ENCODE assay signal across 28 cellular contexts in the genomic region with DNA sequence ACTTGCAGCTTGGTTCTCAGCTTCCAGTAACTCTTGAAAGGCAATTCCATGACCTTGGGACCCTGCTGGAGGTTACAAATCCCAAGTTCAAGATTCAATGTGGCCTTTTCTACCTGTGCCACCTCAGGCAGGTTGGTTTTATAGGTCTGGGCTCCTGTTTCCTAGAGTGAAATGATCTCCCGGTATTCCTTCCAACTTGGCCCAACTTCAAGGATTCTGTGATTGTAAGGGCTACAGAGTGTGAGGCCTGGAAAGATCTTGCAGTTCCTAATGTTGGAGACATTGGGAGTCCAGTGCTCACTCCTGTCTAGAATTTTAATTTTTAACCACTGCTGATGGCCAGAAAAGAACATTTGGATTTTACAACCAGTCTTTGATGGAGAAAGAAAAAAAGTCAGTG.
DNase-seq lines count a peak whose midpoint lies in the region; ATAC-seq and TF ChIP-seq lines count a peak whose summit lies in the region.
"Had no signal": no experiment of that assay in that cellular context is flagged by ENCODE, and none has a peak within 500 bp of the region (broad histone marks: within the 10 kb centered on the region; RNA-seq: fewer than 3 reads in every experiment).

No MANE protein-coding gene starts in this region.

- H4K91ac ChIP-seq in trophoblast cell (ENCODE audit: low read depth, low read length) = peak overlapping the region; percentile 97

- peak; percentile 15; the same call in 1 of the 2 replicates for ATAC-seq in PC-3
- no peak for ATAC-seq in WTC11
- ATAC-seq: activated CD8-positive, alpha-beta memory T cell treated with anti-CD3 and anti-CD28 coated beads, Interleukin-2, amount 10 ng/mL, durations not matched to agents 7 days and 5 days; activated naive CD8-positive, alpha-beta T cell treated with anti-CD3 and anti-CD28 coated beads, Interleukin-2, amount 50 U/mL, for 24 hours; left lung; right lobe of liver had no signal

- no peaks in the 10 kb centered on the region for H4K20me1 ChIP-seq in PC-3 (ENCODE audit: low read length)
- H4K20me1 ChIP-seq in mammary epithelial cell (ENCODE audit: insufficient read depth, low read length) = no peaks in the 10 kb centered on the region

- CTCF ChIA-PET in Caco-2 (lab: Charles Lee) = interaction anchor here (0.5 to 1.3 kb wide), 3 partner anchors 20 to 223 kb away, joined by 5 to 10 read pairs (median 7); no protein-coding TSS in a partner anchor
- CTCF ChIA-PET in PC-3 (lab: Charles Lee) = interaction anchor here (0.5 kb wide), 1 partner anchor 433 kb away, joined by 3 read pairs; no protein-coding TSS in a partner anchor
- CTCF ChIA-PET in mammary epithelial cell (lab: Charles Lee; ENCODE audit: low non-redundant PET) = interaction anchor here (0.6 to 1.0 kb wide), 2 partner anchors 11 to 213 kb away, joined by 3 to 7 read pairs; no protein-coding TSS in a partner anchor
- CTCF ChIA-PET in WTC11 (lab: Charles Lee) = no interaction called here

- H3K4me3 Mint-ChIP-seq in Caco-2 (ENCODE audit: unreplicated experiment) (peak overlapping the region; percentile 60), WTC11 (no peak overlapping the region)
- no peak overlapping the region for H3K4me3 Mint-ChIP-seq in activated naive CD8-positive, alpha-beta T cell treated with anti-CD3 and anti-CD28 coated beads for 36 hours
- H3K4me3 Mint-ChIP-seq: activated CD8-positive, alpha-beta memory T cell treated with anti-CD3 and anti-CD28 coated beads, Interleukin-2, amount 10 ng/mL, durations not matched to agents 7 days and 5 days; activated naive CD8-positive, alpha-beta T cell treated with anti-CD3 and anti-CD28 coated beads, Interleukin-2, amount 50 U/mL, for 24 hours; central memory CD8-positive, alpha-beta T cell; dendritic cell treated with granulocyte-macrophage colony-stimulating factor and Interleukin-4, amounts not matched to agents 40 ng/mL and 50 ng/mL, for 4 days; naive B cell had no signal

- no peak overlapping the region for H3K23ac ChIP-seq in trophoblast cell (ENCODE audit: low read length)

- DNase-seq in Caco-2 (no peak), PC-3 (peak; percentile 57), mammary epithelial cell (no peak), trophoblast cell (no peak), BE2C (no peak), WTC11 (ENCODE audit: low spot score) (no peak), ascending aorta (ENCODE audit: low spot score in 2 of 2) (no peak)
- DNase-seq in activated naive CD8-positive, alpha-beta T cell treated with anti-CD3 and anti-CD28 coated beads for 36 hours = no peak
- DNase-seq: activated CD4-positive, alpha-beta T cell treated with anti-CD3 and anti-CD28 coated beads, Interleukin-2, amount 50 U/mL, for 4 hours; activated CD8-positive, alpha-beta memory T cell treated with anti-CD3 and anti-CD28 coated beads, Interleukin-2, amount 10 ng/mL, durations not matched to agents 7 days and 5 days; activated gamma-delta T cell treated with Interleukin-2 at 50 U/mL for 16 hours; activated naive CD8-positive, alpha-beta T cell treated with anti-CD3 and anti-CD28 coated beads, Interleukin-2, amount 50 U/mL, for 24 hours; activated T-cell treated with anti-CD3 and anti-CD28 coated beads, Interleukin-2, amount 50 U/mL, for 48 hours; glutamatergic neuron; naive B cell; NCI-H1930; NCI-H524 treated with DMSO at 0.1 percent for 48 hours; Peyer's patch; right lobe of liver; SIG-M5; stimulated activated CD4-positive, alpha-beta T cell treated with anti-CD3 and anti-CD28 coated beads, Interleukin-4, amount 100 ng/mL, for 24 hours; T-helper 1 cell; transverse colon had no signal

- no peaks in the 10 kb centered on the region for H3K9me2 ChIP-seq in PC-3 (replicated peaks; ENCODE audit: low read length)

- H3K4me1 Mint-ChIP-seq in Caco-2 (ENCODE audit: low read depth, unreplicated experiment) = peaks cover 38% of the 10 kb centered on the region
- H3K4me1 Mint-ChIP-seq in activated naive CD8-positive, alpha-beta T cell treated with anti-CD3 and anti-CD28 coated beads for 36 hours = no peaks in the 10 kb centered on the region
- peaks cover 29% of the 10 kb centered on the region for H3K4me1 Mint-ChIP-seq in WTC11
- H3K4me1 Mint-ChIP-seq: activated CD8-positive, alpha-beta memory T cell treated with anti-CD3 and anti-CD28 coated beads, Interleukin-2, amount 10 ng/mL, durations not matched to agents 7 days and 5 days; activated naive CD8-positive, alpha-beta T cell treated with anti-CD3 and anti-CD28 coated beads, Interleukin-2, amount 50 U/mL, for 24 hours; central memory CD8-positive, alpha-beta T cell; naive B cell had no signal

- H3K36me3 Mint-ChIP-seq in Caco-2 (ENCODE audit: insufficient read depth, unreplicated experiment) = peaks cover 5% of the 10 kb centered on the region
- no peaks in the 10 kb centered on the region for H3K36me3 Mint-ChIP-seq in activated naive CD8-positive, alpha-beta T cell treated with anti-CD3 and anti-CD28 coated beads for 36 hours
- H3K36me3 Mint-ChIP-seq in WTC11 = peaks cover 4% of the 10 kb centered on the region; the same call in 1 of the 2 replicates
- H3K36me3 Mint-ChIP-seq: activated CD8-positive, alpha-beta memory T cell treated with anti-CD3 and anti-CD28 coated beads, Interleukin-2, amount 10 ng/mL, durations not matched to agents 7 days and 5 days; naive B cell had no signal

- dilution Hi-C loops in mammary epithelial cell (cut with HindIII; ENCODE audit: low sequenced_read_pairs) = no loop called here

- no peaks in the 10 kb centered on the region for H3K9me3 ChIP-seq in Caco-2
- H3K9me3 ChIP-seq in PC-3 (ENCODE audit: low read length) = no peaks in the 10 kb centered on the region
- H3K9me3 ChIP-seq in mammary epithelial cell (replicated peaks; ENCODE audit: insufficient read depth, low read length) = no peaks in the 10 kb centered on the region
- peaks cover 3% of the 10 kb centered on the region for H3K9me3 ChIP-seq in trophoblast cell (ENCODE audit: insufficient read depth, low read depth, low read length)
- H3K9me3 ChIP-seq in BE2C = no peaks in the 10 kb centered on the region
- H3K9me3 ChIP-seq in ascending aorta = no peaks in the 10 kb centered on the region
- H3K9me3 ChIP-seq: left lung, neutrophil, Peyer's patch, right lobe of liver, transverse colon had no signal

- no peaks in the 10 kb centered on the region for H3K36me3 ChIP-seq in Caco-2 (ENCODE audit: control insufficient read depth, insufficient read depth, low read length)
- peaks cover 7% of the 10 kb centered on the region; the same call in 1 of the 2 replicates for H3K36me3 ChIP-seq in PC-3 (ENCODE audit: low read depth, low read length)
- no peaks in the 10 kb centered on the region for H3K36me3 ChIP-seq in mammary epithelial cell (ENCODE audit: insufficient read depth, low read length)
- no peaks in the 10 kb centered on the region for H3K36me3 ChIP-seq in trophoblast cell (ENCODE audit: control insufficient read depth in 1 of 2, insufficient read depth in 2 of 2, low read length in 2 of 2)
- no peaks in the 10 kb centered on the region for H3K36me3 ChIP-seq in BE2C
- no peaks in the 10 kb centered on the region for H3K36me3 ChIP-seq in ascending aorta
- H3K36me3 ChIP-seq: left lung, neutrophil, Peyer's patch, right lobe of liver, transverse colon had no signal

- BruUV-seq in Caco-2 (replicated peaks; lab: Mats Ljungman, UMichigan) (TSS peak; percentile 35), PC-3 (replicated peaks; lab: Mats Ljungman, UMichigan) (no TSS peak), mammary epithelial cell (replicated peaks; lab: Mats Ljungman, UMichigan) (no TSS peak)

- H3K79me2 ChIP-seq in PC-3 (ENCODE audit: low read length) (peaks cover 48% of the 10 kb centered on the region), mammary epithelial cell (ENCODE audit: insufficient read depth, low read length) (peaks cover 26% of the 10 kb centered on the region), trophoblast cell (ENCODE audit: control insufficient read depth, insufficient read depth, low read length, poor library complexity) (peaks cover 4% of the 10 kb centered on the region)

- in situ Hi-C loops in mammary epithelial cell (cut with MboI; ENCODE audit: low sequenced_read_pairs in 2 of 2) = loop anchor here in 1 of 2 donors (25.0 kb wide), 1 partner anchor 227 kb away; no protein-coding TSS in a partner anchor

- H3K27me3 Mint-ChIP-seq in Caco-2 (ENCODE audit: insufficient read depth, unreplicated experiment) (no peaks in the 10 kb centered on the region), WTC11 (ENCODE audit: low read depth) (no peaks in the 10 kb centered on the region)
- H3K27me3 Mint-ChIP-seq in activated naive CD8-positive, alpha-beta T cell treated with anti-CD3 and anti-CD28 coated beads for 36 hours = peaks cover 5% of the 10 kb centered on the region
- H3K27me3 Mint-ChIP-seq: activated naive CD8-positive, alpha-beta T cell treated with anti-CD3 and anti-CD28 coated beads, Interleukin-2, amount 50 U/mL, for 24 hours; dendritic cell treated with granulocyte-macrophage colony-stimulating factor and Interleukin-4, amounts not matched to agents 40 ng/mL and 50 ng/mL, for 4 days had no signal

- intact Hi-C loops in Caco-2 (cut with micrococcal nuclease; ENCODE audit: unreplicated experiment) = loop anchor here (2.0 kb wide), 2 partner anchors 115 to 213 kb away; no protein-coding TSS in a partner anchor
- intact Hi-C loops in PC-3 (cut with micrococcal nuclease) = loop anchor here (2.0 to 10.0 kb wide), 7 partner anchors 27 to 421 kb away; a partner anchor contains a TSS
- intact Hi-C loops in mammary epithelial cell (cut with micrococcal nuclease) = no loop called here
- intact Hi-C loops in ascending aorta (cut with DNase I) = no loop called here

- H3K79me1 ChIP-seq in trophoblast cell (ENCODE audit: low read length) = peaks cover 32% of the 10 kb centered on the region

- peak overlapping the region; percentile 82 for H3K4ac ChIP-seq in trophoblast cell (ENCODE audit: low read depth, low read length)

- H2AFZ ChIP-seq in PC-3 (ENCODE audit: low read length) (0 out of 2 replicates have a peak overlapping the region, but pooled peaks have one; percentile 12), mammary epithelial cell (ENCODE audit: low read depth, low read length) (no peak overlapping the region), trophoblast cell (ENCODE audit: insufficient read depth, low read length, poor library complexity) (peak overlapping the region; percentile 47)

- H3K27me3 ChIP-seq in Caco-2 (replicated peaks; ENCODE audit: control insufficient read depth, insufficient read depth, low read length) (no peaks in the 10 kb centered on the region), PC-3 (ENCODE audit: low read length) (no peaks in the 10 kb centered on the region), mammary epithelial cell (ENCODE audit: insufficient read depth, low read length) (no peaks in the 10 kb centered on the region), trophoblast cell (ENCODE audit: insufficient read depth, low read length) (no peaks in the 10 kb centered on the region), BE2C (no peaks in the 10 kb centered on the region), ascending aorta (no peaks in the 10 kb centered on the region)
- H3K27me3 ChIP-seq: BLaER1, left lung, neutrophil, Peyer's patch, right lobe of liver, transverse colon had no signal

- peak overlapping the region; percentile 59 for H3K14ac ChIP-seq in trophoblast cell (ENCODE audit: low read length)

- 0% methylated on average over 1 of the region's 1 CpG for WGBS in mammary epithelial cell (ENCODE audit: low coverage, missing lambda C conversion rate)
- WGBS in trophoblast cell (ENCODE audit: extremely low coverage, insufficient coverage, insufficient read length) = no CpG with 5 or more reads among the region's 1 CpG

- H2BK5ac ChIP-seq in trophoblast cell (ENCODE audit: low read depth, low read length, poor library complexity) = peak overlapping the region; percentile 97

- peak overlapping the region; percentile 98 for H2BK12ac ChIP-seq in trophoblast cell (ENCODE audit: low read length)

- H3K9ac ChIP-seq in PC-3 (ENCODE audit: low read length) (peak overlapping the region; percentile 60), mammary epithelial cell (ENCODE audit: insufficient read depth, low read length) (no peak overlapping the region), trophoblast cell (ENCODE audit: low read length) (no peak overlapping the region)
- H3K9ac ChIP-seq: BLaER1 had no signal

- H3K18ac ChIP-seq in trophoblast cell (ENCODE audit: low read length) = peak overlapping the region; percentile 83

- H3K9me3 Mint-ChIP-seq in Caco-2 (ENCODE audit: unreplicated experiment) (no peaks in the 10 kb centered on the region), WTC11 (peaks cover 4% of the 10 kb centered on the region; the same call in 1 of the 2 replicates)
- H3K9me3 Mint-ChIP-seq in activated naive CD8-positive, alpha-beta T cell treated with anti-CD3 and anti-CD28 coated beads for 36 hours = no peaks in the 10 kb centered on the region
- H3K9me3 Mint-ChIP-seq: activated naive CD8-positive, alpha-beta T cell treated with anti-CD3 and anti-CD28 coated beads, Interleukin-2, amount 50 U/mL, for 24 hours; central memory CD8-positive, alpha-beta T cell; dendritic cell treated with granulocyte-macrophage colony-stimulating factor and Interleukin-4, amounts not matched to agents 40 ng/mL and 50 ng/mL, for 4 days had no signal

- peaks cover 47% of the 10 kb centered on the region for H3K4me1 ChIP-seq in Caco-2
- H3K4me1 ChIP-seq in PC-3 (ENCODE audit: insufficient read depth, low read length) = peaks cover 43% of the 10 kb centered on the region
- peaks cover 22% of the 10 kb centered on the region for H3K4me1 ChIP-seq in mammary epithelial cell (ENCODE audit: insufficient read depth, low read length)
- peaks cover 32 to 41% of the 10 kb centered on the region in 2 experiments for H3K4me1 ChIP-seq in trophoblast cell (ENCODE audit: control insufficient read depth in 1 of 2, insufficient read depth in 2 of 2, low read length in 2 of 2)
- H3K4me1 ChIP-seq in BE2C = no peaks in the 10 kb centered on the region
- H3K4me1 ChIP-seq in ascending aorta = peaks cover 3 to 11% of the 10 kb centered on the region in 2 donors
- H3K4me1 ChIP-seq: left lung, right lobe of liver, transverse colon had no signal

- no peaks in the 10 kb centered on the region for H3F3A ChIP-seq in PC-3 (ENCODE audit: low read length, unreplicated experiment)

- H3K4me3 ChIP-seq in Caco-2 (ENCODE audit: low read depth, low read length) (no peak overlapping the region), PC-3 (ENCODE audit: low read length) (no peak overlapping the region), mammary epithelial cell (replicated peaks in 1 of 3; ENCODE audit: insufficient read depth in 1 of 3, low read depth in 2 of 3, low read length in 3 of 3) (no peak overlapping the region), trophoblast cell (ENCODE audit: low read depth, low read length) (no peak overlapping the region), BE2C (ENCODE audit: low read depth, low read length) (no peak overlapping the region), ascending aorta (no peak overlapping the region)
- H3K4me3 ChIP-seq: BLaER1, left lung, Peyer's patch, right lobe of liver, transverse colon had no signal

- H4K12ac ChIP-seq in trophoblast cell (ENCODE audit: low read depth, low read length) = no peak overlapping the region

- peak overlapping the region; percentile 3 for H4K8ac ChIP-seq in trophoblast cell (ENCODE audit: low read depth, low read length)

- H3K4me2 ChIP-seq in PC-3 (ENCODE audit: low read length) = peak overlapping the region; percentile 79
- H3K4me2 ChIP-seq in mammary epithelial cell (ENCODE audit: insufficient read depth, low read depth, low read length) = peak overlapping the region; percentile 7
- H3K4me2 ChIP-seq in trophoblast cell (ENCODE audit: low read length) = peak overlapping the region; percentile 13
- H3K4me2 ChIP-seq: BLaER1 had no signal

- POLR2A ChIA-PET in Caco-2 (lab: Charles Lee) (interaction anchor here (0.6 kb wide), 1 partner anchor 74 kb away, joined by 3 read pairs; no protein-coding TSS in a partner anchor), PC-3 (lab: Charles Lee; ENCODE audit: unreplicated experiment) (no interaction called here), WTC11 (lab: Charles Lee) (no interaction called here)

- peak overlapping the region; percentile 93 for H3K27ac ChIP-seq in PC-3 (ENCODE audit: low read length)
- no peak overlapping the region for H3K27ac ChIP-seq in mammary epithelial cell (ENCODE audit: insufficient read depth, low read depth, low read length)
- H3K27ac ChIP-seq in trophoblast cell (ENCODE audit: low read depth, low read length) = peak overlapping the region; percentile 98
- no peak overlapping the region for H3K27ac ChIP-seq in ascending aorta
- H3K27ac ChIP-seq: BLaER1, left lung, neutrophil, Peyer's patch, right lobe of liver, transverse colon had no signal

- H2AK5ac ChIP-seq in trophoblast cell (ENCODE audit: low read length) = peak overlapping the region; percentile 1

- no peak for TF ChIP-seq CTCF in Caco-2 (IDR thresholded peaks at IDR 0.05; ENCODE audit: insufficient read depth in 1 of 2, low read depth in 1 of 2, low read length in 1 of 2, severe bottlenecking in 1 of 2, unreplicated experiment in 1 of 2)
- TF ChIP-seq CTCF in PC-3 (conservative IDR thresholded peaks at IDR 0.05; ENCODE audit: low read depth, low read length) = no peak
- TF ChIP-seq CTCF in mammary epithelial cell (conservative IDR thresholded peaks at IDR 0.05 in 1 of 2, IDR thresholded peaks at IDR 0.05 in 1 of 2; ENCODE audit: extremely low read depth in 1 of 2, insufficient read depth in 1 of 2, low read depth in 1 of 2, low read length in 2 of 2) = no peak
- TF ChIP-seq CTCF in BE2C (IDR thresholded peaks at IDR 0.05; ENCODE audit: low read depth, low read length) = no peak
- no peak for TF ChIP-seq CTCF in WTC11 (IDR thresholded peaks at IDR 0.05)
- no peak for TF ChIP-seq CTCF in ascending aorta (IDR thresholded peaks at IDR 0.05)

- H2BK120ac ChIP-seq in trophoblast cell (ENCODE audit: insufficient read depth, low read length, poor library complexity) = peak overlapping the region; percentile 54

- H3K27ac Mint-ChIP-seq in Caco-2 (ENCODE audit: unreplicated experiment) (peak overlapping the region; percentile 78), WTC11 (no peak overlapping the region)
- no peak overlapping the region for H3K27ac Mint-ChIP-seq in activated naive CD8-positive, alpha-beta T cell treated with anti-CD3 and anti-CD28 coated beads for 36 hours
- H3K27ac Mint-ChIP-seq: activated CD8-positive, alpha-beta memory T cell treated with anti-CD3 and anti-CD28 coated beads, Interleukin-2, amount 10 ng/mL, durations not matched to agents 7 days and 5 days; activated naive CD8-positive, alpha-beta T cell treated with anti-CD3 and anti-CD28 coated beads, Interleukin-2, amount 50 U/mL, for 24 hours; dendritic cell treated with granulocyte-macrophage colony-stimulating factor and Interleukin-4, amounts not matched to agents 40 ng/mL and 50 ng/mL, for 4 days; naive B cell had no signal

Comparison
In these comparisons a context has a peak if more than half of its experiments do, and no peak if none do; other contexts are left out.
1. H3K27ac ChIP-seq: peak in PC-3 (single experiment) and trophoblast cell (single experiment); none in mammary epithelial cell (single experiment) and ascending aorta (0 of 2).
2. H3K4me2 ChIP-seq: peak in every context shown above with its lines; median percentile 79 in PC-3; 13 in trophoblast cell; 7 in mammary epithelial cell.
3. intact Hi-C loops: an anchor here in Caco-2 (2.0 kb wide) and PC-3 (2.0 to 10.0 kb wide); none called in mammary epithelial cell and ascending aorta.